Comparison of ENCODE assay signal across 13 cellular contexts in the genomic region with DNA sequence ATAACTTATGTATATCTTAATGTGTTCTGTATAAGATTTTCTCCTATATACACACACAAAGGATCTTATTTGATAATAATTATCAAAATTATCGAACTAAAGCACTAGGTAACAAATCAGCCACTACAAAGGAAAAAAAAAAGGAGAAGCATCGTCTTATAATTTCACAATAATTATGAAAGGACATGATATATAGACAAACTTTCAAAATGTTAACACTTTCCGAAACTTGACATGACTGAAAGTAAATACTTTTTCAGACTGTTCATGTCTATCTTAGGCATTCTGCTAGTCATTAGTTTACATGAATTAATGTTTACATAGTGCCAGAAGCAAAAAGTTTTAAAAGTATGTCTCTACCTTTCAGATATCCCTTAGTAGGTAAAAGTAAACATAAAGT. TPM values are rescaled to one million over a fixed set of nuclear protein-coding genes. Genes with fewer than 3 reads are reported as not detected.
A peak's percentile ranks its signal among the peaks of the same experiment; 100 is the strongest.
DNase-seq lines count a peak whose midpoint lies in the region; ATAC-seq and TF ChIP-seq lines count a peak whose summit lies in the region.
"Had no signal": no experiment of that assay in that cellular context is flagged by ENCODE, and none has a peak within 500 bp of the region (broad histone marks: within the 10 kb centered on the region; RNA-seq: fewer than 3 reads in every experiment).

No MANE protein-coding gene starts in this region.

- peak overlapping the region in 3 of 4 donors; percentile 95 to 100 (median 100) for H3K27ac ChIP-seq in gastroesophageal sphincter
- peak overlapping the region; percentile 64 for H3K27ac ChIP-seq in substantia nigra (ENCODE audit: low read depth, low read length, poor library complexity, severe bottlenecking)
- H3K27ac ChIP-seq: cardiac muscle cell, HL-60 had no signal

- TF ChIP-seq CTCF in gastroesophageal sphincter (IDR thresholded peaks at IDR 0.05): no peak

- peak overlapping the region; percentile 84 for H3K4me3 Mint-ChIP-seq in activated naive CD4-positive, alpha-beta T cell treated with anti-CD3 and anti-CD28 coated beads for 36 hours
- H3K4me3 Mint-ChIP-seq in activated CD4-positive, alpha-beta memory T cell treated with anti-CD3 and anti-CD28 coated beads for 36 hours: no peak overlapping the region

- 61 to 62% methylated on average over 3 of the region's 3 CpGs for WGBS in gastroesophageal sphincter (ENCODE audit: low coverage in 1 of 2), 2 donors

- no peak for DNase-seq in activated naive CD4-positive, alpha-beta T cell treated with anti-CD3 and anti-CD28 coated beads for 36 hours
- DNase-seq in activated naive CD4-positive, alpha-beta T cell treated with Interleukin-2 at 50 U/mL for 16 hours: no peak
- DNase-seq in activated CD4-positive, alpha-beta memory T cell treated with anti-CD3 and anti-CD28 coated beads for 36 hours: no peak
- DNase-seq in substantia nigra (lab: John Stamatoyannopoulos, UW) (no peak), NCI-H2171 (lab: John Stamatoyannopoulos, UW) (no peak), D341Med (ENCODE audit: low spot score) (no peak)
- no peak for DNase-seq in stimulated activated CD8-positive, alpha-beta memory T cell treated with anti-CD3 and anti-CD28 coated beads, Interleukin-4, amount 100 ng/mL, for 48 hours
- DNase-seq: NCI-H1048; occipital lobe; stimulated activated CD4-positive, alpha-beta T cell treated with anti-CD3 and anti-CD28 coated beads, Interleukin-1b, Interleukin-23, amount 100 ng/mL, for 48 hours had no signal

- H3K9me3 Mint-ChIP-seq in activated naive CD4-positive, alpha-beta T cell treated with anti-CD3 and anti-CD28 coated beads for 36 hours: no peaks in the 10 kb centered on the region
- no peaks in the 10 kb centered on the region for H3K9me3 Mint-ChIP-seq in activated CD4-positive, alpha-beta memory T cell treated with anti-CD3 and anti-CD28 coated beads for 36 hours

- peaks cover 3 to 51% (median 9%) of the 10 kb centered on the region in 3 donors for H3K4me1 ChIP-seq in gastroesophageal sphincter

- CTCF ChIA-PET in activated naive CD4-positive, alpha-beta T cell treated with anti-CD3 and anti-CD28 coated beads for 36 hours (lab: Charles Lee): interaction anchor here (1.6 to 1.9 kb wide), 2 partner anchors 9 to 249 kb away, joined by 4 to 6 read pairs; no protein-coding TSS in a partner anchor
- CTCF ChIA-PET in activated CD4-positive, alpha-beta memory T cell treated with anti-CD3 and anti-CD28 coated beads for 36 hours (lab: Charles Lee): interaction anchor here (1.3 kb wide), 2 partner anchors 10 to 52 kb away, joined by 4 read pairs; no protein-coding TSS in a partner anchor

- POLR2A ChIA-PET in activated CD4-positive, alpha-beta memory T cell treated with anti-CD3 and anti-CD28 coated beads for 36 hours (lab: Charles Lee): interaction anchor here (1.0 to 1.8 kb wide), 2 partner anchors 7 to 45 kb away, joined by 3 to 13 read pairs; a partner anchor contains a TSS

- peaks cover 52% of the 10 kb centered on the region for H3K4me1 Mint-ChIP-seq in activated naive CD4-positive, alpha-beta T cell treated with anti-CD3 and anti-CD28 coated beads for 36 hours (ENCODE audit: low read depth)
- peaks cover 56% of the 10 kb centered on the region for H3K4me1 Mint-ChIP-seq in activated CD4-positive, alpha-beta memory T cell treated with anti-CD3 and anti-CD28 coated beads for 36 hours (ENCODE audit: low read depth)

- no peaks in the 10 kb centered on the region for H3K36me3 Mint-ChIP-seq in activated naive CD4-positive, alpha-beta T cell treated with anti-CD3 and anti-CD28 coated beads for 36 hours (ENCODE audit: low read depth)
- H3K36me3 Mint-ChIP-seq in activated CD4-positive, alpha-beta memory T cell treated with anti-CD3 and anti-CD28 coated beads for 36 hours: no peaks in the 10 kb centered on the region

- no peaks in the 10 kb centered on the region for H3K27me3 Mint-ChIP-seq in activated naive CD4-positive, alpha-beta T cell treated with anti-CD3 and anti-CD28 coated beads for 36 hours (ENCODE audit: low read depth)
- no peaks in the 10 kb centered on the region for H3K27me3 Mint-ChIP-seq in activated CD4-positive, alpha-beta memory T cell treated with anti-CD3 and anti-CD28 coated beads for 36 hours

- H3K27ac Mint-ChIP-seq in activated naive CD4-positive, alpha-beta T cell treated with anti-CD3 and anti-CD28 coated beads for 36 hours: peak overlapping the region; percentile 96
- H3K27ac Mint-ChIP-seq in activated CD4-positive, alpha-beta memory T cell treated with anti-CD3 and anti-CD28 coated beads for 36 hours: peak overlapping the region; percentile 99

- H3K4me3 ChIP-seq in gastroesophageal sphincter: no peak overlapping the region
- H3K4me3 ChIP-seq: cardiac muscle cell had no signal

- no peaks in the 10 kb centered on the region for H3K27me3 ChIP-seq in gastroesophageal sphincter
- H3K27me3 ChIP-seq: cardiac muscle cell had no signal

- TF ChIP-seq POLR2A in gastroesophageal sphincter (IDR thresholded peaks at IDR 0.05): no peak

- ATAC-seq in gastroesophageal sphincter: no peak

- H3K9me3 ChIP-seq in gastroesophageal sphincter: no peaks in the 10 kb centered on the region

- TF ChIP-seq EP300 in gastroesophageal sphincter (IDR thresholded peaks at IDR 0.05): no peak

- intact Hi-C loops in activated naive CD4-positive, alpha-beta T cell treated with anti-CD3 and anti-CD28 coated beads for 36 hours (cut with micrococcal nuclease): loop anchor here (2.0 to 5.0 kb wide), 4 partner anchors 973 to 1557 kb away; a partner anchor contains a TSS
- intact Hi-C loops in activated CD4-positive, alpha-beta memory T cell treated with anti-CD3 and anti-CD28 coated beads for 36 hours (cut with micrococcal nuclease): loop anchor here (2.0 kb wide), 2 partner anchors 137 to 921 kb away; no protein-coding TSS in a partner anchor

- H3K36me3 ChIP-seq in gastroesophageal sphincter: no peaks in the 10 kb centered on the region
- H3K36me3 ChIP-seq: cardiac muscle cell had no signal

RNA-seq across cellular contexts. Expression of a gene that starts 7.3 kb away (rescaled TPM):
- total RNA-seq in activated naive CD4-positive, alpha-beta T cell treated with anti-CD3 and anti-CD28 coated beads for 36 hours: 10 to 100 TPM; 29.7 to 32.9 TPM
- 10 to 100 TPM in 1 of 2 experiments, 1 to 10 TPM in 1; 9.3 to 10.0 TPM for total RNA-seq in activated CD4-positive, alpha-beta memory T cell treated with anti-CD3 and anti-CD28 coated beads for 36 hours
- total RNA-seq in gastroesophageal sphincter: 1 to 10 TPM; 1.3 to 7.3 (median 1.8) TPM
